12 cellular contexts compared by ENCODE assay signal in genomic region chr12:68420225-68421008, GRCh38.
DNase-seq lines count a peak whose midpoint lies in the region; ATAC-seq and TF ChIP-seq lines count a peak whose summit lies in the region.
"Had no signal": no experiment of that assay in that cellular context is flagged by ENCODE, and none has a peak within 500 bp of the region (broad histone marks: within the 10 kb centered on the region; RNA-seq: fewer than 3 reads in every experiment).

No MANE protein-coding gene starts in this region.

- no peaks in the 10 kb centered on the region for H3K9me3 ChIP-seq in CD4-positive, CD25-positive, alpha-beta regulatory T cell (ENCODE audit: control insufficient read depth in 2 of 2, low read length in 2 of 2)
- H3K9me3 ChIP-seq in gastroesophageal sphincter (no peaks in the 10 kb centered on the region), lower lobe of right lung (no peaks in the 10 kb centered on the region)

- no peak overlapping the region for H3K9ac ChIP-seq in rectal smooth muscle tissue (ENCODE audit: low read length)

- peaks cover 8 to 18% (median 13%) of the 10 kb centered on the region in 4 donors for H3K4me1 Mint-ChIP-seq in CD4-positive, CD25-positive, alpha-beta regulatory T cell
- peaks cover 27% of the 10 kb centered on the region for H3K4me1 Mint-ChIP-seq in T-helper 1 cell treated with Interleukin-12 subunit alpha and Interleukin-12 subunit beta and Interleukin-4 antibody, amounts not matched to agents 30 μg/mL and 1 μg/mL, for 36 hours (ENCODE audit: low read depth)

- DNase-seq in CD4-positive, CD25-positive, alpha-beta regulatory T cell: no peak
- no peak for DNase-seq in NCI-H774 (lab: John Stamatoyannopoulos, UW)
- no peak for DNase-seq in lower lobe of right lung
- DNase-seq: cerebellar nuclear complex, NCI-H146 had no signal

- no peaks in the 10 kb centered on the region for H3K27me3 ChIP-seq in CD4-positive, CD25-positive, alpha-beta regulatory T cell (ENCODE audit: control insufficient read depth, insufficient read depth, low read length)
- H3K27me3 ChIP-seq in gastroesophageal sphincter (no peaks in the 10 kb centered on the region), rectal smooth muscle tissue (ENCODE audit: control insufficient read depth, insufficient read depth, low read length) (no peaks in the 10 kb centered on the region), lower lobe of right lung (ENCODE audit: low read depth) (no peaks in the 10 kb centered on the region)

- intact Hi-C loops in lower lobe of right lung (cut with DNase I): no loop called here

- peak overlapping the region in 2 of 3 donors; percentile 4 to 60 for H3K27ac Mint-ChIP-seq in CD4-positive, CD25-positive, alpha-beta regulatory T cell
- H3K27ac Mint-ChIP-seq in T-helper 1 cell treated with Interleukin-12 subunit alpha and Interleukin-12 subunit beta and Interleukin-4 antibody, amounts not matched to agents 30 μg/mL and 1 μg/mL, for 36 hours: peak overlapping the region; percentile 44

- peaks cover 0 to under 1% (median 0%) of the 10 kb centered on the region in 7 donors for H3K9me3 Mint-ChIP-seq in CD4-positive, CD25-positive, alpha-beta regulatory T cell
- H3K9me3 Mint-ChIP-seq in T-helper 1 cell treated with Interleukin-12 subunit alpha and Interleukin-12 subunit beta and Interleukin-4 antibody, amounts not matched to agents 30 μg/mL and 1 μg/mL, for 36 hours: peaks cover 14% of the 10 kb centered on the region

- peaks cover 4% of the 10 kb centered on the region for H3K27me3 Mint-ChIP-seq in CD4-positive, CD25-positive, alpha-beta regulatory T cell
- H3K27me3 Mint-ChIP-seq in T-helper 1 cell treated with Interleukin-12 subunit alpha and Interleukin-12 subunit beta and Interleukin-4 antibody, amounts not matched to agents 30 μg/mL and 1 μg/mL, for 36 hours (ENCODE audit: low read depth): no peaks in the 10 kb centered on the region

- H3K36me3 Mint-ChIP-seq in CD4-positive, CD25-positive, alpha-beta regulatory T cell: no peaks in the 10 kb centered on the region
- peaks cover 5% of the 10 kb centered on the region for H3K36me3 Mint-ChIP-seq in T-helper 1 cell treated with Interleukin-12 subunit alpha and Interleukin-12 subunit beta and Interleukin-4 antibody, amounts not matched to agents 30 μg/mL and 1 μg/mL, for 36 hours (ENCODE audit: low read depth)

- no peak for TF ChIP-seq POLR2A in gastroesophageal sphincter (IDR thresholded peaks at IDR 0.05)

- peak overlapping the region in 1 of 4 donors; percentile 4 for H3K4me3 Mint-ChIP-seq in CD4-positive, CD25-positive, alpha-beta regulatory T cell
- H3K4me3 Mint-ChIP-seq in T-helper 1 cell treated with Interleukin-12 subunit alpha and Interleukin-12 subunit beta and Interleukin-4 antibody, amounts not matched to agents 30 μg/mL and 1 μg/mL, for 36 hours: no peak overlapping the region

- no peak for ATAC-seq in CD4-positive, CD25-positive, alpha-beta regulatory T cell (ENCODE audit: low read depth in 2 of 2)
- peak; percentile 78 for ATAC-seq in gastroesophageal sphincter
- ATAC-seq in lower lobe of right lung: no peak
- no peak for ATAC-seq in HG03135 (IDR thresholded peaks at IDR 0.05; ENCODE audit: unreplicated experiment)
- ATAC-seq in HG02885 (IDR thresholded peaks at IDR 0.05; ENCODE audit: poor library complexity, unreplicated experiment): no peak
- ATAC-seq: activated CD4-positive, CD25-positive, alpha-beta regulatory T cell treated with anti-CD3 and anti-CD28 coated beads, Interleukin-2, amount 50 U/mL, for 24 hours had no signal

- no peaks in the 10 kb centered on the region for H3K36me3 ChIP-seq in CD4-positive, CD25-positive, alpha-beta regulatory T cell (ENCODE audit: control insufficient read depth, insufficient read depth, low read length)
- H3K36me3 ChIP-seq in gastroesophageal sphincter (no peaks in the 10 kb centered on the region), rectal smooth muscle tissue (ENCODE audit: control insufficient read depth, insufficient read depth, low read length) (no peaks in the 10 kb centered on the region), lower lobe of right lung (no peaks in the 10 kb centered on the region)

- TF ChIP-seq CTCF in gastroesophageal sphincter (IDR thresholded peaks at IDR 0.05): no peak
- no peak for TF ChIP-seq CTCF in lower lobe of right lung (IDR thresholded peaks at IDR 0.05)

- H3K27ac ChIP-seq in CD4-positive, CD25-positive, alpha-beta regulatory T cell (ENCODE audit: insufficient read depth, low read length, poor library complexity, severe bottlenecking): no peak overlapping the region
- H3K27ac ChIP-seq in gastroesophageal sphincter (peak overlapping the region; percentile 36 to 80 (median 60)), rectal smooth muscle tissue (ENCODE audit: low read depth, low read length) (peak overlapping the region; percentile 60), lower lobe of right lung (no peak overlapping the region)
- H3K27ac ChIP-seq: RWPE1 had no signal

- 23 to 28% methylated on average over 5 to 10 of the region's 11 CpGs for WGBS in gastroesophageal sphincter (ENCODE audit: low coverage in 1 of 2), 2 donors

- H3K4me1 ChIP-seq in CD4-positive, CD25-positive, alpha-beta regulatory T cell (ENCODE audit: control insufficient read depth, insufficient read depth, low read length, poor library complexity, severe bottlenecking): peaks cover 7% of the 10 kb centered on the region
- H3K4me1 ChIP-seq in gastroesophageal sphincter (peaks cover 0 to 19% (median 8%) of the 10 kb centered on the region in 3 donors), rectal smooth muscle tissue (ENCODE audit: control insufficient read depth, insufficient read depth, low read length) (peaks cover 9% of the 10 kb centered on the region), lower lobe of right lung (peaks cover 6% of the 10 kb centered on the region)

- no peak overlapping the region for H3K4me3 ChIP-seq in CD4-positive, CD25-positive, alpha-beta regulatory T cell (ENCODE audit: low read depth, low read length)
- H3K4me3 ChIP-seq in gastroesophageal sphincter: no peak overlapping the region
- no peak overlapping the region for H3K4me3 ChIP-seq in rectal smooth muscle tissue (ENCODE audit: low read length)
- no peak overlapping the region for H3K4me3 ChIP-seq in lower lobe of right lung

- no peak for TF ChIP-seq EP300 in gastroesophageal sphincter (IDR thresholded peaks at IDR 0.05)

Comparison
In these comparisons a context has a peak if more than half of its experiments do, and no peak if none do; other contexts are left out.
1. H3K27ac ChIP-seq: peak in gastroesophageal sphincter (4 of 4) and rectal smooth muscle tissue (single experiment); none in CD4-positive, CD25-positive, alpha-beta regulatory T cell (single experiment) and lower lobe of right lung (single experiment).